14 cellular contexts compared by ENCODE assay signal in genomic region chr3:30256474-30256873, GRCh38.
"Had no signal": no experiment of that assay in that cellular context is flagged by ENCODE, and none has a peak within 500 bp of the region (broad histone marks: within the 10 kb centered on the region; RNA-seq: fewer than 3 reads in every experiment).

No MANE protein-coding gene starts in this region.

- H3K4me3 ChIP-seq: dorsolateral prefrontal cortex, ovary, stomach, thoracic aorta had no signal

- ATAC-seq: esophagus mucosa, WTC11 had no signal

- H3K9me3 ChIP-seq: ovary, stomach, thoracic aorta had no signal

- H3K36me3 ChIP-seq: ovary, stomach, thoracic aorta had no signal

- H3K27ac ChIP-seq: dorsolateral prefrontal cortex, ovary, stomach, thoracic aorta had no signal

- H3K27me3 ChIP-seq: dorsolateral prefrontal cortex, ovary, stomach had no signal

- DNase-seq: activated CD4-positive, alpha-beta T cell treated with anti-CD3 and anti-CD28 coated beads, Interleukin-2, amount 50 U/mL, for 1 hour; activated naive CD4-positive, alpha-beta T cell treated with anti-CD3 and anti-CD28 coated beads, Interleukin-2, amount 10 ng/mL, durations not matched to agents 7 days and 5 days; activated T-cell treated with anti-CD3 and anti-CD28 coated beads for 4 hours; cerebellar nuclear complex; dorsolateral prefrontal cortex; foreskin fibroblast; ovary; stimulated activated CD4-positive, alpha-beta T cell treated with anti-CD3 and anti-CD28 coated beads, Interleukin-4, amount 100 ng/mL, for 4 hours; stomach had no signal

- FAIRE-seq: endometrium, islet of Langerhans had no signal
